Comparison of ENCODE assay signal across 23 cellular contexts in the genomic region with DNA sequence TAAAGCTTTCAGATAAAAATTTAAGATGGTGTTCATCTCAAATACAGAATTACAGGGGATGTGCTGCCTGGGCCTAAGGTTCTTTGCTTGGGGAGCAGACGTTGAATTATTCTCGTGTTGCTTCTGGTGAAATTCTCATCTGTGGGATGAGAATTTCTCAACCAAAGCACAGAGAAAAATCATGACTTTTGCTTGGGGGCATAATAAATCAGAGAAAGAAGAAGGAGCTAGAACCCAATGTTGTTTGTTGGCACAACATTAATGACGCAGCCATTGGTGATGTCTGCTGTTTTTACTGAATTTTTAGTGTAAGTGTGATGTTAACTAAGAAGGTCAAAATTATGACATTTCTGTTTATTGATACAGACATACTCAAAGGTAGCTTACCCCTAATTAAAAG. TPM values are rescaled to one million over a fixed set of nuclear protein-coding genes. Genes with fewer than 3 reads are reported as not detected.
"Had no signal": no experiment of that assay in that cellular context is flagged by ENCODE, and none has a peak within 500 bp of the region (broad histone marks: within the 10 kb centered on the region; RNA-seq: fewer than 3 reads in every experiment).

No MANE protein-coding gene starts in this region.

- H3K27ac Mint-ChIP-seq: naive B cell; natural killer cell treated with Interleukin-12 subunit alpha and Interleukin-12 subunit beta and Interleukin-15 and Interleukin-18, amount 100 ng/mL, for 72 hours; stimulated activated effector memory CD8-positive, alpha-beta T cell treated with anti-CD3 and anti-CD28 coated beads, Interleukin-12 subunit alpha, Interleukin-12 subunit beta, amount 100 ng/mL, for 72 hours had no signal

- H3K36me3 Mint-ChIP-seq: naive B cell; natural killer cell treated with Interleukin-12 subunit alpha and Interleukin-12 subunit beta and Interleukin-15 and Interleukin-18, amount 100 ng/mL, for 72 hours; stimulated activated effector memory CD8-positive, alpha-beta T cell treated with anti-CD3 and anti-CD28 coated beads, Interleukin-12 subunit alpha, Interleukin-12 subunit beta, amount 100 ng/mL, for 72 hours had no signal

- H3K27ac ChIP-seq: dorsolateral prefrontal cortex, gastrocnemius medialis, lower lobe of right lung, ovary, psoas muscle, sigmoid colon, stomach, thyroid gland had no signal

- H3K9me3 Mint-ChIP-seq: natural killer cell treated with Interleukin-12 subunit alpha and Interleukin-12 subunit beta and Interleukin-15 and Interleukin-18, amount 100 ng/mL, for 72 hours; stimulated activated effector memory CD8-positive, alpha-beta T cell treated with anti-CD3 and anti-CD28 coated beads, Interleukin-12 subunit alpha, Interleukin-12 subunit beta, amount 100 ng/mL, for 72 hours had no signal

- H3K4me3 ChIP-seq: dorsolateral prefrontal cortex, gastrocnemius medialis, lower lobe of right lung, mucosa of descending colon, ovary, psoas muscle, sigmoid colon, stomach, thyroid gland had no signal

- DNase-seq: dorsolateral prefrontal cortex; effector CD4-positive, alpha-beta T cell; foreskin fibroblast; gastrocnemius medialis; head of caudate nucleus; left ventricle myocardium superior; lower lobe of right lung; mucosa of descending colon; naive B cell; nucleus accumbens; ovary; posterior cingulate gyrus; psoas muscle; right cardiac atrium; sigmoid colon; stimulated activated CD4-positive, alpha-beta T cell treated with anti-CD3 and anti-CD28 coated beads, Interleukin-2, amount 100 ng/mL, for 24 hours; stimulated activated CD4-positive, alpha-beta T cell treated with anti-CD3 and anti-CD28 coated beads, Interleukin-4, amount 100 ng/mL, for 24 hours; stimulated activated naive CD4-positive, alpha-beta T cell treated with Interleukin-2 at 50 U/mL for 16 hours; stomach; thyroid gland; trophoblast cell had no signal

- H3K36me3 ChIP-seq: gastrocnemius medialis, lower lobe of right lung, ovary, sigmoid colon, stomach, thyroid gland had no signal

- H3K9me3 ChIP-seq: gastrocnemius medialis, lower lobe of right lung, mucosa of descending colon, ovary, psoas muscle, sigmoid colon, stomach, thyroid gland had no signal

- H3K4me1 Mint-ChIP-seq: naive B cell; stimulated activated effector memory CD8-positive, alpha-beta T cell treated with anti-CD3 and anti-CD28 coated beads, Interleukin-12 subunit alpha, Interleukin-12 subunit beta, amount 100 ng/mL, for 72 hours had no signal

- H3K27me3 Mint-ChIP-seq: naive B cell; natural killer cell treated with Interleukin-12 subunit alpha and Interleukin-12 subunit beta and Interleukin-15 and Interleukin-18, amount 100 ng/mL, for 72 hours had no signal

- H3K4me3 Mint-ChIP-seq: naive B cell; natural killer cell treated with Interleukin-12 subunit alpha and Interleukin-12 subunit beta and Interleukin-15 and Interleukin-18, amount 100 ng/mL, for 72 hours; stimulated activated effector memory CD8-positive, alpha-beta T cell treated with anti-CD3 and anti-CD28 coated beads, Interleukin-12 subunit alpha, Interleukin-12 subunit beta, amount 100 ng/mL, for 72 hours had no signal

- ATAC-seq: gastrocnemius medialis; left ventricle myocardium superior; lower lobe of right lung; mucosa of descending colon; natural killer cell treated with Interleukin-12 subunit alpha and Interleukin-12 subunit beta and Interleukin-15 and Interleukin-18, amount 100 ng/mL, for 72 hours; psoas muscle; right cardiac atrium; stimulated activated effector memory CD8-positive, alpha-beta T cell treated with anti-CD3 and anti-CD28 coated beads, Interleukin-12 subunit alpha, Interleukin-12 subunit beta, amount 100 ng/mL, for 72 hours had no signal

RNA-seq across cellular contexts. Expression of a gene that starts 35.7 kb away (rescaled TPM):
- total RNA-seq: natural killer cell treated with Interleukin-12 subunit alpha and Interleukin-12 subunit beta and Interleukin-15 and Interleukin-18, amount 100 ng/mL, for 72 hours had no signal
